In genomic region chr19:53365899-53366493, GRCh38 we compare ENCODE assay signal across 8 cellular contexts. TPM values are rescaled to one million over a fixed set of nuclear protein-coding genes. Genes with fewer than 3 reads are reported as not detected.
DNase-seq lines count a peak whose midpoint lies in the region; ATAC-seq and TF ChIP-seq lines count a peak whose summit lies in the region.

No MANE protein-coding gene starts in this region.

- no peaks in the 10 kb centered on the region; the same call in 1 of the 2 replicates for H3K27me3 ChIP-seq in MM.1S (replicated peaks; ENCODE audit: insufficient read depth, low read length)
- H3K27me3 ChIP-seq in skeletal muscle satellite cell (ENCODE audit: control insufficient read depth, insufficient read depth, low read length), result no peaks in the 10 kb centered on the region

- no peaks in the 10 kb centered on the region for H3K36me3 ChIP-seq in ES-I3 (ENCODE audit: insufficient read depth, low read length)
- H3K36me3 ChIP-seq in MM.1S (replicated peaks; ENCODE audit: insufficient read depth, low read length), result no peaks in the 10 kb centered on the region
- no peaks in the 10 kb centered on the region for H3K36me3 ChIP-seq in skeletal muscle satellite cell (ENCODE audit: insufficient read depth, low read length)

- H3K4me3 ChIP-seq in MM.1S (ENCODE audit: low read length) (peak overlapping the region; percentile 74), skeletal muscle satellite cell (ENCODE audit: low read length) (peak overlapping the region; percentile 92)

- DNase-seq in MM.1S (peak; percentile 30), left cardiac atrium (peak; percentile 30), OCI-M1 (lab: John Stamatoyannopoulos, UW) (no peak), A172 (ENCODE audit: low spot score) (no peak)
- DNase-seq in activated naive CD4-positive, alpha-beta T cell treated with Interleukin-2 at 50 U/mL for 16 hours, result peak; percentile 49

- ATAC-seq in GM21723 (IDR thresholded peaks at IDR 0.05; ENCODE audit: unreplicated experiment) (peak; percentile 68), left cardiac atrium (peak; percentile 50 to 75)

- no peak for TF ChIP-seq CTCF in MM.1S (IDR thresholded peaks at IDR 0.05; ENCODE audit: low read length)

- H3K9ac ChIP-seq in ES-I3 (ENCODE audit: low read depth, low read length), result peak overlapping the region; percentile 98
- H3K9ac ChIP-seq in MM.1S (ENCODE audit: low read length), result peak overlapping the region; percentile 66; the same call in 1 of the 2 replicates
- H3K9ac ChIP-seq in skeletal muscle satellite cell (ENCODE audit: low read depth, low read length), result peak overlapping the region; percentile 87

- H3K27ac ChIP-seq in MM.1S (ENCODE audit: low read length), result peak overlapping the region; percentile 23; the same call in 1 of the 2 replicates

- H4K20me1 ChIP-seq in MM.1S (ENCODE audit: insufficient read depth, low read length), result no peaks in the 10 kb centered on the region

- no peaks in the 10 kb centered on the region for H3K9me2 ChIP-seq in MM.1S (replicated peaks; ENCODE audit: insufficient read depth, low read length)

- no peaks in the 10 kb centered on the region for H3F3A ChIP-seq in MM.1S (ENCODE audit: insufficient read depth, low read length)

- peak overlapping the region; percentile 84 for H2AFZ ChIP-seq in MM.1S (ENCODE audit: low read length)

- H3K79me2 ChIP-seq in MM.1S (ENCODE audit: low read length), result no peaks in the 10 kb centered on the region

- intact Hi-C loops in left cardiac atrium (cut with DNase I), result loop anchor here in 1 of 2 donors (10.0 kb wide), 1 partner anchor 171 kb away; the partner anchor contains the start of gene ZNF665

- H3K4me2 ChIP-seq in MM.1S (ENCODE audit: low read depth, low read length) (peak overlapping the region; percentile 77), skeletal muscle satellite cell (ENCODE audit: low read length) (peak overlapping the region; percentile 99)

- H3K4me1 ChIP-seq in ES-I3 (ENCODE audit: insufficient read depth, low read length) (no peaks in the 10 kb centered on the region; the same call in 1 of the 2 replicates), MM.1S (ENCODE audit: low read length) (no peaks in the 10 kb centered on the region), skeletal muscle satellite cell (ENCODE audit: control insufficient read depth, insufficient read depth, low read length) (peaks cover 4% of the 10 kb centered on the region)

- H3K9me3 ChIP-seq in ES-I3 (ENCODE audit: control insufficient read depth, insufficient read depth, low read length) (no peaks in the 10 kb centered on the region), MM.1S (replicated peaks; ENCODE audit: insufficient read depth, low read length) (no peaks in the 10 kb centered on the region), skeletal muscle satellite cell (replicated peaks; ENCODE audit: low read length) (no peaks in the 10 kb centered on the region)

RNA-seq across cellular contexts. Expression of gene ZNF525, which starts 0.5 kb away (rescaled TPM):
- 1 to 10 TPM; 5.9 to 6.9 TPM for total RNA-seq in left cardiac atrium
- 1.8 and 3.7 TPM in 2 replicates for total RNA-seq in skeletal muscle satellite cell (2012; rRNA removed)
- total RNA-seq in A172 (2014; rRNA removed; shearing (Covaris generic)), result 2.0 and 2.8 TPM in 2 replicates

RNA-seq across cellular contexts. Expression of gene ZNF765, which starts 29.0 kb away (rescaled TPM):
- total RNA-seq in left cardiac atrium, result 1 to 10 TPM; 4.9 to 5.9 TPM
- 7.6 and 9.6 TPM in 2 replicates for total RNA-seq in skeletal muscle satellite cell (2012; rRNA removed)
- total RNA-seq in A172 (2014; rRNA removed; shearing (Covaris generic)), result 26.9 and 29.5 TPM in 2 replicates

RNA-seq across cellular contexts. Expression of gene ZNF845, which starts 32.4 kb away (rescaled TPM):
- 1 to 10 TPM; 4.6 TPM for total RNA-seq in left cardiac atrium
- 5.8 and 6.1 TPM in 2 replicates for total RNA-seq in skeletal muscle satellite cell (2012; rRNA removed)
- total RNA-seq in A172 (2014; rRNA removed; shearing (Covaris generic)), result 15.3 and 15.4 TPM in 2 replicates

Comparison
In these comparisons a context has a peak if more than half of its experiments do, and no peak if none do; other contexts are left out.
1. DNase-seq: peak in MM.1S (single experiment), activated naive CD4-positive, alpha-beta T cell treated with Interleukin-2 at 50 U/mL for 16 hours (single experiment) and left cardiac atrium (single experiment); none in OCI-M1 (single experiment) and A172 (single experiment).
2. Peak in every context shown above with its lines, with median percentiles within 50 percentile points of each other: H3K9ac ChIP-seq.